19 cellular contexts compared by ENCODE assay signal in the genomic region with DNA sequence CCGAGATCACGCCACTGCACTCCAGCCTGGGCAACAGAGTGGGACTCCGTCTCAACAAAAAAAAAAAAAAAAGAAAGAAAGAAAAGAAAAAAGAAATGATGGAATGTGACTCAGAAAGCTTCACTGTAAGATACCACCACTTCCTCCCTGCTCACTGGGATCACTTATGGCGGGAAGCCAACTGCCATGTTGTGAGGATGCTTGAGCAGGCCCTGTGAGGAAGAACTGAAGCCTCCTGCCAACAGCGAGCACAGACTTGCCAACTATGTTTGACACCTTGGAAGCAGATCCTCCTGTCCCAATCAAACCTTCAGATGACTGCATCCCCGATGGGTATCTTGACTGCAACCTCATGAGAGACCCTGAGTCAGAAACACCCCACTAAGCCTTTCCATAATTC. TPM values are rescaled to one million over a fixed set of nuclear protein-coding genes. Genes with fewer than 3 reads are reported as not detected.
A peak's percentile ranks its signal among the peaks of the same experiment; 100 is the strongest.
DNase-seq lines count a peak whose midpoint lies in the region; ATAC-seq lines count a peak whose summit lies in the region.
"Had no signal": no experiment of that assay in that cellular context is flagged by ENCODE, and none has a peak within 500 bp of the region (broad histone marks: within the 10 kb centered on the region; RNA-seq: fewer than 3 reads in every experiment).

No MANE protein-coding gene starts in this region.

- intact Hi-C loops in Right ventricle myocardium superior (cut with DNase I): no loop called here
- intact Hi-C loops in activated CD4-positive, alpha-beta T cell treated with anti-CD3 and anti-CD28 coated beads for 36 hours (cut with DNase I, micrococcal nuclease): no loop called here

- POLR2A ChIA-PET in activated CD4-positive, alpha-beta T cell treated with anti-CD3 and anti-CD28 coated beads for 36 hours (lab: Charles Lee): no interaction called here

- peaks cover 2% of the 10 kb centered on the region for H3K4me1 Mint-ChIP-seq in activated CD4-positive, alpha-beta T cell treated with anti-CD3 and anti-CD28 coated beads for 36 hours

- ATAC-seq in Right ventricle myocardium superior (ENCODE audit: poor library complexity): no peak
- ATAC-seq in activated CD4-positive, alpha-beta T cell treated with anti-CD3 and anti-CD28 coated beads for 36 hours: no peak
- ATAC-seq: natural killer cell had no signal

- H3K27me3 Mint-ChIP-seq in activated CD4-positive, alpha-beta T cell treated with anti-CD3 and anti-CD28 coated beads for 36 hours: peaks cover 19% of the 10 kb centered on the region

- DNase-seq in Daoy (ENCODE audit: low read depth) (peak; percentile 64), LHCN-M2 (ENCODE audit: low read depth) (peak; percentile 20), amniotic epithelial cell (ENCODE audit: low read depth) (peak; percentile 20), foreskin melanocyte (peak; percentile 4), D341Med (ENCODE audit: low spot score) (no peak), NCI-H345 (lab: John Stamatoyannopoulos, UW) (no peak), Right ventricle myocardium superior (no peak)
- DNase-seq in activated CD4-positive, alpha-beta T cell treated with anti-CD3 and anti-CD28 coated beads for 36 hours: no peak
- DNase-seq: Caco-2; esophagus squamous epithelium; islet precursor cell; mesendoderm; natural killer cell; NCI-H1694; stimulated activated CD4-positive, alpha-beta T cell treated with anti-CD3 and anti-CD28 coated beads, Interleukin-2, amount 100 ng/mL, for 48 hours; uterus had no signal

- H3K9me3 Mint-ChIP-seq in activated CD4-positive, alpha-beta T cell treated with anti-CD3 and anti-CD28 coated beads for 36 hours (ENCODE audit: low read depth): no peaks in the 10 kb centered on the region
- H3K9me3 Mint-ChIP-seq: activated T-helper 2 cell treated with anti-CD3 and anti-CD28 coated beads, Interferon-gamma antibody, Interleukin-2, Interleukin-4, amounts not matched to agents 10 μg/mL and 5 μg/mL and 100 μg/mL, durations not matched to agents 14 hours and 24 hours and 36 hours; natural killer cell had no signal

- no peak overlapping the region for H3K27ac Mint-ChIP-seq in activated CD4-positive, alpha-beta T cell treated with anti-CD3 and anti-CD28 coated beads for 36 hours
- H3K27ac Mint-ChIP-seq: activated T-helper 2 cell treated with anti-CD3 and anti-CD28 coated beads, Interferon-gamma antibody, Interleukin-2, Interleukin-4, amounts not matched to agents 10 μg/mL and 5 μg/mL and 100 μg/mL, durations not matched to agents 14 hours and 24 hours and 36 hours; natural killer cell had no signal

- no peak overlapping the region for H3K4me3 Mint-ChIP-seq in activated CD4-positive, alpha-beta T cell treated with anti-CD3 and anti-CD28 coated beads for 36 hours
- H3K4me3 Mint-ChIP-seq: natural killer cell had no signal

- CTCF ChIA-PET in activated CD4-positive, alpha-beta T cell treated with anti-CD3 and anti-CD28 coated beads for 36 hours (lab: Charles Lee): no interaction called here

- H3K36me3 Mint-ChIP-seq in activated CD4-positive, alpha-beta T cell treated with anti-CD3 and anti-CD28 coated beads for 36 hours (ENCODE audit: low read depth): no peaks in the 10 kb centered on the region
- H3K36me3 Mint-ChIP-seq: natural killer cell had no signal

RNA-seq across cellular contexts. Expression of gene SEC14L6, which starts 8.3 kb away (rescaled TPM):
- total RNA-seq in Daoy (2014; rRNA removed; shearing (Covaris generic)): 0.03 and 0.06 TPM in 2 replicates
- total RNA-seq in LHCN-M2 (2014; rRNA removed): not detected in 2 replicates
- not detected for polyA plus RNA-seq in LHCN-M2 (2012)
- total RNA-seq in Right ventricle myocardium superior: not detected
- total RNA-seq in activated CD4-positive, alpha-beta T cell treated with anti-CD3 and anti-CD28 coated beads for 36 hours: not detected
- total RNA-seq: activated T-helper 2 cell treated with anti-CD3 and anti-CD28 coated beads, Interferon-gamma antibody, Interleukin-2, Interleukin-4, amounts not matched to agents 10 μg/mL and 5 μg/mL and 100 μg/mL, durations not matched to agents 14 hours and 24 hours and 36 hours; NCI-H460; T-helper 2 cell treated with Interferon-gamma antibody and Interleukin-4, amounts not matched to agents 100 ng/mL and 5 ng/mL, for 36 hours had no signal

RNA-seq across cellular contexts. Expression of gene SEC14L4, which starts 32.8 kb away (rescaled TPM):
- 0.09 and 0.17 TPM in 2 replicates for total RNA-seq in Daoy (2014; rRNA removed; shearing (Covaris generic))
- total RNA-seq in LHCN-M2 (2014; rRNA removed) (0.13 TPM in 1 of 2 replicates, not detected in the other), Right ventricle myocardium superior (not detected)
- polyA plus RNA-seq in LHCN-M2 (2012): 0.02 TPM
- not detected for total RNA-seq in activated CD4-positive, alpha-beta T cell treated with anti-CD3 and anti-CD28 coated beads for 36 hours
- total RNA-seq: activated T-helper 2 cell treated with anti-CD3 and anti-CD28 coated beads, Interferon-gamma antibody, Interleukin-2, Interleukin-4, amounts not matched to agents 10 μg/mL and 5 μg/mL and 100 μg/mL, durations not matched to agents 14 hours and 24 hours and 36 hours; Caco-2; esophagus squamous epithelium; natural killer cell; T-helper 2 cell treated with Interferon-gamma antibody and Interleukin-4, amounts not matched to agents 100 ng/mL and 5 ng/mL, for 36 hours had no signal

RNA-seq across cellular contexts. Expression of gene GAL3ST1, which starts 36.2 kb away (rescaled TPM):
- total RNA-seq in Daoy (2014; rRNA removed; shearing (Covaris generic)): 0.12 and 0.29 TPM in 2 replicates
- not detected in 2 replicates for total RNA-seq in LHCN-M2 (2014; rRNA removed)
- not detected for polyA plus RNA-seq in LHCN-M2 (2012)
- 0.27 TPM for total RNA-seq in Right ventricle myocardium superior
- total RNA-seq in activated CD4-positive, alpha-beta T cell treated with anti-CD3 and anti-CD28 coated beads for 36 hours: not detected
- total RNA-seq: activated T-helper 2 cell treated with anti-CD3 and anti-CD28 coated beads, Interferon-gamma antibody, Interleukin-2, Interleukin-4, amounts not matched to agents 10 μg/mL and 5 μg/mL and 100 μg/mL, durations not matched to agents 14 hours and 24 hours and 36 hours; natural killer cell; T-helper 2 cell treated with Interferon-gamma antibody and Interleukin-4, amounts not matched to agents 100 ng/mL and 5 ng/mL, for 36 hours had no signal

RNA-seq across cellular contexts. Expression of gene PES1, which starts 53.4 kb away (rescaled TPM):
- 162 and 172 TPM in 2 replicates for total RNA-seq in Daoy (2014; rRNA removed; shearing (Covaris generic))
- total RNA-seq in LHCN-M2 (2014; rRNA removed): 98.0 and 112 TPM in 2 replicates
- 77.2 TPM for polyA plus RNA-seq in LHCN-M2 (2012)
- 19.3 TPM for total RNA-seq in Right ventricle myocardium superior
- total RNA-seq in activated CD4-positive, alpha-beta T cell treated with anti-CD3 and anti-CD28 coated beads for 36 hours: 100 to 1,000 TPM; 134 to 137 TPM

Comparison
In these comparisons a context has a peak if more than half of its experiments do, and no peak if none do; other contexts are left out.
1. DNase-seq: peak in Daoy (single experiment), LHCN-M2 (single experiment), amniotic epithelial cell (single experiment) and foreskin melanocyte (single experiment); none in D341Med (single experiment), NCI-H345 (single experiment), Right ventricle myocardium superior (single experiment) and activated CD4-positive, alpha-beta T cell treated with anti-CD3 and anti-CD28 coated beads for 36 hours (single experiment).